8 cellular contexts compared by ENCODE assay signal in genomic region chr17:143785-144281, GRCh38. TPM values are rescaled to one million over a fixed set of nuclear protein-coding genes. Genes with fewer than 3 reads are reported as not detected.
DNase-seq lines count a peak whose midpoint lies in the region; ATAC-seq, FAIRE-seq and TF ChIP-seq lines count a peak whose summit lies in the region.

No MANE protein-coding gene starts in this region.

- no peaks in the 10 kb centered on the region for H3K36me3 ChIP-seq in RWPE2 (ENCODE audit: low read depth)

- H3K9me3 Mint-ChIP-seq in activated T-helper 2 cell treated with anti-CD3 and anti-CD28 coated beads, Interferon-gamma antibody, Interleukin-2, Interleukin-4, amounts not matched to agents 10 μg/mL and 5 μg/mL and 100 μg/mL, durations not matched to agents 14 hours and 24 hours and 36 hours, result no peaks in the 10 kb centered on the region

- no peaks in the 10 kb centered on the region for H3K4me1 ChIP-seq in RWPE2 (ENCODE audit: insufficient read depth, poor library complexity, severe bottlenecking)

- FAIRE-seq in HTR-8/SVneo (lab: Jason Lieb, UNC), result no peak

- no peak overlapping the region for H3K4me3 Mint-ChIP-seq in activated T-helper 2 cell treated with anti-CD3 and anti-CD28 coated beads, Interferon-gamma antibody, Interleukin-2, Interleukin-4, amounts not matched to agents 10 μg/mL and 5 μg/mL and 100 μg/mL, durations not matched to agents 14 hours and 24 hours and 36 hours (ENCODE audit: low read depth)

- H3K9me3 ChIP-seq in RWPE2 (ENCODE audit: severe bottlenecking), result no peaks in the 10 kb centered on the region

- intact Hi-C loops in activated T-helper 2 cell treated with anti-CD3 and anti-CD28 coated beads, Interferon-gamma antibody, Interleukin-2, Interleukin-4, amounts not matched to agents 10 μg/mL and 5 μg/mL and 100 μg/mL, durations not matched to agents 14 hours and 24 hours and 36 hours (cut with micrococcal nuclease), result loop anchor here (5.0 kb wide), 2 partner anchors 243 to 268 kb away; a partner anchor contains a TSS

- peaks cover 7% of the 10 kb centered on the region for H3K27me3 Mint-ChIP-seq in activated T-helper 2 cell treated with anti-CD3 and anti-CD28 coated beads, Interferon-gamma antibody, Interleukin-2, Interleukin-4, amounts not matched to agents 10 μg/mL and 5 μg/mL and 100 μg/mL, durations not matched to agents 14 hours and 24 hours and 36 hours (ENCODE audit: low read depth)

- H3K27ac Mint-ChIP-seq in activated T-helper 2 cell treated with anti-CD3 and anti-CD28 coated beads, Interferon-gamma antibody, Interleukin-2, Interleukin-4, amounts not matched to agents 10 μg/mL and 5 μg/mL and 100 μg/mL, durations not matched to agents 14 hours and 24 hours and 36 hours, result no peak overlapping the region

- no peak overlapping the region for H3K4me3 ChIP-seq in RWPE2 (ENCODE audit: severe bottlenecking)

- TF ChIP-seq CTCF in RWPE2 (IDR thresholded peaks at IDR 0.05; ENCODE audit: poor library complexity, severe bottlenecking), result peak; percentile 89

- DNase-seq in GDM1 (lab: John Stamatoyannopoulos, UW), result peak; percentile 54
- peak; percentile 85 for DNase-seq in HTR-8/SVneo (ENCODE audit: insufficient read length, low spot score)
- peak; percentile 71 for DNase-seq in RWPE2 (ENCODE audit: low spot score)
- DNase-seq in activated T-helper 2 cell treated with anti-CD3 and anti-CD28 coated beads, Interferon-gamma antibody, Interleukin-2, Interleukin-4, amounts not matched to agents 10 μg/mL and 5 μg/mL and 100 μg/mL, durations not matched to agents 14 hours and 24 hours and 36 hours (ENCODE audit: low spot score), result peak; percentile 78
- DNase-seq in fibroblast of the conjunctiva (ENCODE audit: low read depth), result peak; percentile 21
- peak in 51 of 56 donors; percentile 18 to 84 (median 62) for DNase-seq in nucleus accumbens (lab: John Stamatoyannopoulos, UW)
- DNase-seq in stromal cell of bone marrow (ENCODE audit: low read depth), result peak; percentile 26

- H3K36me3 Mint-ChIP-seq in activated T-helper 2 cell treated with anti-CD3 and anti-CD28 coated beads, Interferon-gamma antibody, Interleukin-2, Interleukin-4, amounts not matched to agents 10 μg/mL and 5 μg/mL and 100 μg/mL, durations not matched to agents 14 hours and 24 hours and 36 hours (ENCODE audit: low read depth), result no peaks in the 10 kb centered on the region

- no peaks in the 10 kb centered on the region for H3K27me3 ChIP-seq in RWPE2 (ENCODE audit: insufficient read depth, poor library complexity, severe bottlenecking)

- no peaks in the 10 kb centered on the region for H3K4me1 Mint-ChIP-seq in activated T-helper 2 cell treated with anti-CD3 and anti-CD28 coated beads, Interferon-gamma antibody, Interleukin-2, Interleukin-4, amounts not matched to agents 10 μg/mL and 5 μg/mL and 100 μg/mL, durations not matched to agents 14 hours and 24 hours and 36 hours (ENCODE audit: low read depth)

- no peak overlapping the region for H3K27ac ChIP-seq in RWPE2 (ENCODE audit: poor library complexity, severe bottlenecking)

- ATAC-seq in RWPE2 (ENCODE audit: low read depth), result peak; percentile 83
- ATAC-seq in GM21576 (IDR thresholded peaks at IDR 0.05; ENCODE audit: unreplicated experiment), result no peak

RNA-seq across cellular contexts. Expression of gene SCGB1C2, which starts 6.5 kb away (rescaled TPM):
- total RNA-seq in activated T-helper 2 cell treated with anti-CD3 and anti-CD28 coated beads, Interferon-gamma antibody, Interleukin-2, Interleukin-4, amounts not matched to agents 10 μg/mL and 5 μg/mL and 100 μg/mL, durations not matched to agents 14 hours and 24 hours and 36 hours, result not detected in 2 replicates

RNA-seq across cellular contexts. Expression of gene DOC2B, which starts 37.6 kb away (rescaled TPM):
- total RNA-seq in activated T-helper 2 cell treated with anti-CD3 and anti-CD28 coated beads, Interferon-gamma antibody, Interleukin-2, Interleukin-4, amounts not matched to agents 10 μg/mL and 5 μg/mL and 100 μg/mL, durations not matched to agents 14 hours and 24 hours and 36 hours, result 0.30 and 0.37 TPM in 2 replicates

Comparison
In these comparisons a context has a peak if more than half of its experiments do, and no peak if none do; other contexts are left out.
1. DNase-seq: peak in every context shown above with its lines; median percentile 85 in HTR-8/SVneo; 78 in activated T-helper 2 cell treated with anti-CD3 and anti-CD28 coated beads, Interferon-gamma antibody, Interleukin-2, Interleukin-4, amounts not matched to agents 10 μg/mL and 5 μg/mL and 100 μg/mL, durations not matched to agents 14 hours and 24 hours and 36 hours; 71 in RWPE2; 62 in nucleus accumbens; 54 in GDM1; 26 in stromal cell of bone marrow; 21 in fibroblast of the conjunctiva.